10 cellular contexts compared by ENCODE assay signal in the genomic region with DNA sequence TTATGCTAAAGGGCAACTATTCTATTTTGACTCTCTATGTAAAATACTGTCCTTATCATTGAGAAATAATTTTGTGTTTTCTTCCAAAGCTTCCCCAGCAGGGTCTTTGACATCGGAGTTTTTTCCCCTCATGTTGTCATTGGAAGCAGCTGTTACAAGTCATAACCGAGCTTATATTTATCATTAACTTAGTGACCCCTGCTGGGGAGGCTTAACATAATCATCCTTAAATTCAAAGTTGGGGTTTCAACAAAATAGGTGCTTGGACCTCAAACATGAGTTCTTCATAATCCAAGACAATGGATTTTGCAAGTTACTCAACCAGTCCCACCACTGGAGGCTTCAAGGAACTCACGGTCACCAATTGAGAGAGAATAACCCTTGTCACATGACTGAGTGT.
DNase-seq lines count a peak whose midpoint lies in the region; ATAC-seq lines count a peak whose summit lies in the region.
"Had no signal": no experiment of that assay in that cellular context is flagged by ENCODE, and none has a peak within 500 bp of the region (broad histone marks: within the 10 kb centered on the region; RNA-seq: fewer than 3 reads in every experiment).

No MANE protein-coding gene starts in this region.

- no peaks in the 10 kb centered on the region for H3K27me3 ChIP-seq in CD4-positive, alpha-beta memory T cell (ENCODE audit: insufficient read depth, low read length)

- POLR2A ChIA-PET in CD4-positive, alpha-beta memory T cell (lab: Charles Lee; ENCODE audit: partially characterized antibody) = no interaction called here

- H3K4me1 ChIP-seq in CD4-positive, alpha-beta memory T cell (ENCODE audit: insufficient read depth, low read length) = no peaks in the 10 kb centered on the region

- H3K27ac ChIP-seq in CD4-positive, alpha-beta memory T cell (ENCODE audit: low read depth, low read length) = no peak overlapping the region

- intact Hi-C loops in CD4-positive, alpha-beta memory T cell (cut with micrococcal nuclease) = no loop called here

- H3K36me3 ChIP-seq in CD4-positive, alpha-beta memory T cell (ENCODE audit: insufficient read depth, low read length) = no peaks in the 10 kb centered on the region

- H3K27me3 Mint-ChIP-seq in CD4-positive, alpha-beta memory T cell = peaks cover 0 to 1% of the 10 kb centered on the region in 2 donors

- DNase-seq in AML-193 (lab: John Stamatoyannopoulos, UW) (peak; percentile 2 to 11), HT1080 (ENCODE audit: low read depth) (peak; percentile 36), OCI-M1 (lab: John Stamatoyannopoulos, UW) (peak; percentile 44), inferior parietal cortex (ENCODE audit: extremely low spot score) (peak; percentile 48), AG20443 (ENCODE audit: low spot score) (no peak)
- DNase-seq in CD4-positive, alpha-beta memory T cell = no peak
- DNase-seq: mesenchymal stem cell had no signal

- peaks cover 0 to 9% (median 4%) of the 10 kb centered on the region in 8 donors for H3K9me3 Mint-ChIP-seq in CD4-positive, alpha-beta memory T cell

- H3K27ac Mint-ChIP-seq in CD4-positive, alpha-beta memory T cell = no peak overlapping the region

- H3K36me3 Mint-ChIP-seq in CD4-positive, alpha-beta memory T cell = no peaks in the 10 kb centered on the region

- no peak overlapping the region for H3K4me3 Mint-ChIP-seq in CD4-positive, alpha-beta memory T cell

- H3K9me3 ChIP-seq in CD4-positive, alpha-beta memory T cell (ENCODE audit: control insufficient read depth in 1 of 2, low read length in 2 of 2) = no peaks in the 10 kb centered on the region

- CTCF ChIA-PET in CD4-positive, alpha-beta memory T cell (lab: Charles Lee; ENCODE audit: partially characterized antibody) = no interaction called here

- no peaks in the 10 kb centered on the region for H3K4me1 Mint-ChIP-seq in CD4-positive, alpha-beta memory T cell

- ATAC-seq in HG02981 (IDR thresholded peaks at IDR 0.05; ENCODE audit: unreplicated experiment) = no peak
- ATAC-seq in GM19324 (IDR thresholded peaks at IDR 0.05; ENCODE audit: low FRiP score, unreplicated experiment) = no peak
- ATAC-seq: K562 had no signal

- no peak overlapping the region for H3K4me3 ChIP-seq in CD4-positive, alpha-beta memory T cell (ENCODE audit: low read length in 2 of 2)
- H3K4me3 ChIP-seq: K562 had no signal

Comparison
In these comparisons a context has a peak if more than half of its experiments do, and no peak if none do; other contexts are left out.
1. DNase-seq: peak in AML-193 (2 of 2), HT1080 (single experiment), OCI-M1 (single experiment) and inferior parietal cortex (single experiment); none in CD4-positive, alpha-beta memory T cell (0 of 5) and AG20443 (single experiment).